Comparison of ENCODE assay signal across 18 cellular contexts in genomic region chr11:120648706-120649250, GRCh38.
"Had no signal": no experiment of that assay in that cellular context is flagged by ENCODE, and none has a peak within 500 bp of the region (broad histone marks: within the 10 kb centered on the region; RNA-seq: fewer than 3 reads in every experiment).

No MANE protein-coding gene starts in this region.

- H3K4me1 ChIP-seq: gastrocnemius medialis, transverse colon, uterus had no signal

- ATAC-seq: activated CD8-positive, alpha-beta memory T cell treated with anti-CD3 and anti-CD28 coated beads, Interleukin-2, amount 10 ng/mL, durations not matched to agents 7 days and 5 days; gastrocnemius medialis; left lobe of liver had no signal

- H3K9me3 ChIP-seq: gastrocnemius medialis, transverse colon, uterus had no signal

- H3K36me3 ChIP-seq: gastrocnemius medialis, transverse colon, uterus had no signal

- DNase-seq: activated B cell treated with CpG ODN at 0.5 μM for 24 hours; activated CD4-positive, alpha-beta memory T cell treated with anti-CD3 and anti-CD28 coated beads, Interleukin-2, amount 10 ng/mL, durations not matched to agents 7 days and 5 days; activated CD4-positive, alpha-beta T cell treated with anti-CD3 and anti-CD28 coated beads for 4 hours; activated CD8-positive, alpha-beta memory T cell treated with anti-CD3 and anti-CD28 coated beads, Interleukin-2, amount 10 ng/mL, durations not matched to agents 7 days and 5 days; effector CD4-positive, alpha-beta T cell; gastrocnemius medialis; head of caudate nucleus; mammary epithelial cell; stimulated activated CD4-positive, alpha-beta T cell treated with anti-CD3 and anti-CD28 coated beads, Interleukin-12 subunit alpha, Interleukin-12 subunit beta, amount 100 ng/mL, for 4 hours; stimulated activated CD4-positive, alpha-beta T cell treated with anti-CD3 and anti-CD28 coated beads, Interleukin-1b, Interleukin-23, amount 100 ng/mL, for 48 hours; stimulated activated CD8-positive, alpha-beta memory T cell treated with anti-CD3 and anti-CD28 coated beads, Interleukin-4, amount 100 ng/mL, for 48 hours; stimulated activated naive CD4-positive, alpha-beta T cell; substantia nigra; transverse colon; uterus had no signal

- H3K27me3 ChIP-seq: gastrocnemius medialis, transverse colon, uterus had no signal

- FAIRE-seq: bronchial epithelial cell, keratinocyte had no signal

- H3K27ac ChIP-seq: gastrocnemius medialis, transverse colon, uterus had no signal

- H3K4me3 ChIP-seq: gastrocnemius medialis, transverse colon, uterus had no signal
